ENCODE assay signal across 13 cellular contexts in the genomic region with DNA sequence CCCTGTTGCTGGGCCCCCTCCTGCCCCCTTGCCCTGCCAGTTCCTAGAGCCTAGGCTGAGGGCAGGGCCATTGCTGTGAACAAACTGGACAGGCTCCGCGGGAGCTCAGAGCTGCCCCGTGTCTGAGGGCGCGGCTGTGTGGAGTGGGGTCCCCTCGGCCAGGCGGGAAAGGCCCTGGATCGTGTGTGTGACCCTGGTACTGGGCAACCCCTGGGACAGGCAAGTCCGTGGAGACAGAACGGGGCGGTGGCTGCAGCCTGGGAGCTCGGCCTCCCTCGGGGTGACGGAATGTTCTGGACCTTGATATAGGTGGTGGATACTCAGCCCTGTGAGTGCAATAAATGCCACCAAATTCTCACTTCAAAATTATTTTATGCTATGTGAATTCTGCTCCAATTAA. TPM values are rescaled to one million over a fixed set of nuclear protein-coding genes. Genes with fewer than 3 reads are reported as not detected.
DNase-seq lines count a peak whose midpoint lies in the region; ATAC-seq and TF ChIP-seq lines count a peak whose summit lies in the region.
"Had no signal": no experiment of that assay in that cellular context is flagged by ENCODE, and none has a peak within 500 bp of the region (broad histone marks: within the 10 kb centered on the region; RNA-seq: fewer than 3 reads in every experiment).

No MANE protein-coding gene starts in this region.

- H3K4me1 Mint-ChIP-seq in activated naive CD4-positive, alpha-beta T cell treated with anti-CD3 and anti-CD28 coated beads, Interleukin-2, amount 50 U/mL, for 24 hours, result peaks cover 11% of the 10 kb centered on the region
- H3K4me1 Mint-ChIP-seq in T-helper 17 cell, result peaks cover 23% of the 10 kb centered on the region

- peaks cover 19% of the 10 kb centered on the region for H3K4me1 ChIP-seq in suprapubic skin
- H3K4me1 ChIP-seq: gastroesophageal sphincter, testis had no signal

- peak overlapping the region; percentile 30 for H3K27ac ChIP-seq in suprapubic skin
- H3K27ac ChIP-seq: gastroesophageal sphincter, ovary, testis had no signal

- H3K36me3 ChIP-seq in suprapubic skin, result no peaks in the 10 kb centered on the region
- H3K36me3 ChIP-seq: gastroesophageal sphincter, ovary had no signal

- H3K27ac Mint-ChIP-seq in activated naive CD4-positive, alpha-beta T cell treated with anti-CD3 and anti-CD28 coated beads, Interleukin-2, amount 50 U/mL, for 24 hours, result peak overlapping the region; percentile 82
- H3K27ac Mint-ChIP-seq in T-helper 17 cell, result peak overlapping the region; percentile 79

- no peak for TF ChIP-seq EP300 in suprapubic skin (IDR thresholded peaks at IDR 0.05)

- no peaks in the 10 kb centered on the region for H3K36me3 Mint-ChIP-seq in activated naive CD4-positive, alpha-beta T cell treated with anti-CD3 and anti-CD28 coated beads, Interleukin-2, amount 50 U/mL, for 24 hours
- H3K36me3 Mint-ChIP-seq in T-helper 17 cell (ENCODE audit: low read depth), result no peaks in the 10 kb centered on the region

- H3K27me3 ChIP-seq in suprapubic skin, result peaks cover 40% of the 10 kb centered on the region
- H3K27me3 ChIP-seq: ovary, testis had no signal

- H3K9me3 ChIP-seq in T-helper 17 cell (ENCODE audit: control insufficient read depth, low read length, poor library complexity, severe bottlenecking), result no peaks in the 10 kb centered on the region
- H3K9me3 ChIP-seq in suprapubic skin, result no peaks in the 10 kb centered on the region
- H3K9me3 ChIP-seq: gastroesophageal sphincter, ovary, testis had no signal

- no peaks in the 10 kb centered on the region for H3K27me3 Mint-ChIP-seq in activated naive CD4-positive, alpha-beta T cell treated with anti-CD3 and anti-CD28 coated beads, Interleukin-2, amount 50 U/mL, for 24 hours
- no peaks in the 10 kb centered on the region for H3K27me3 Mint-ChIP-seq in T-helper 17 cell

- ATAC-seq in T-helper 17 cell, result no peak
- ATAC-seq in left colon, result peak; percentile 35
- ATAC-seq in GM18861 (IDR thresholded peaks at IDR 0.05; ENCODE audit: unreplicated experiment), result no peak
- ATAC-seq in GM21723 (IDR thresholded peaks at IDR 0.05; ENCODE audit: unreplicated experiment), result no peak
- ATAC-seq: gastroesophageal sphincter had no signal

- no peak for DNase-seq in activated naive CD4-positive, alpha-beta T cell treated with Interleukin-2 at 50 U/mL for 16 hours
- no peak for DNase-seq in T-helper 17 cell
- peak; percentile 54 to 80 for DNase-seq in left colon
- no peak for DNase-seq in suprapubic skin (ENCODE audit: low spot score in 2 of 2)
- no peak for DNase-seq in stimulated activated CD4-positive, alpha-beta T cell treated with anti-CD3 and anti-CD28 coated beads, Interleukin-2, amount 100 ng/mL, for 24 hours
- DNase-seq: NCI-H1694, ovary, testis had no signal

- 60% methylated on average over 1 of the region's 14 CpGs for WGBS in suprapubic skin

- TF ChIP-seq CTCF in suprapubic skin (IDR thresholded peaks at IDR 0.05), result no peak

- no peaks in the 10 kb centered on the region for H3K9me3 Mint-ChIP-seq in activated naive CD4-positive, alpha-beta T cell treated with anti-CD3 and anti-CD28 coated beads, Interleukin-2, amount 50 U/mL, for 24 hours

- no peak overlapping the region for H3K4me3 Mint-ChIP-seq in activated naive CD4-positive, alpha-beta T cell treated with anti-CD3 and anti-CD28 coated beads, Interleukin-2, amount 50 U/mL, for 24 hours
- H3K4me3 Mint-ChIP-seq in T-helper 17 cell, result peak overlapping the region; percentile 62

- TF ChIP-seq POLR2A in suprapubic skin (IDR thresholded peaks at IDR 0.05), result no peak

- no peak overlapping the region for H3K4me3 ChIP-seq in suprapubic skin
- H3K4me3 ChIP-seq: gastroesophageal sphincter, ovary, testis had no signal

- intact Hi-C loops in left colon (cut with DNase I, micrococcal nuclease), result no loop called here

RNA-seq across cellular contexts. Expression of a gene that starts 27.7 kb away (rescaled TPM):
- total RNA-seq in T-helper 17 cell (10 to 100 TPM; 13.4 to 17.1 TPM), left colon (10 to 100 TPM; 17.6 to 28.6 TPM), suprapubic skin (10 to 100 TPM; 12.8 to 48.4 (median 19.7) TPM)

RNA-seq across cellular contexts. Expression of a gene that starts 30.0 kb away (rescaled TPM):
- total RNA-seq in T-helper 17 cell (1 to 10 TPM in 1 of 2 donors, under 1 TPM in 1; 0.86 to 2.5 TPM), left colon (1 to 10 TPM; 1.2 to 3.0 TPM), suprapubic skin (not detected)
- total RNA-seq: RPMI7951 had no signal

Comparison
In these comparisons a context has a peak if more than half of its experiments do, and no peak if none do; other contexts are left out.
1. DNase-seq: peak in left colon (2 of 2); none in activated naive CD4-positive, alpha-beta T cell treated with Interleukin-2 at 50 U/mL for 16 hours (single experiment), T-helper 17 cell (0 of 3), suprapubic skin (0 of 2) and stimulated activated CD4-positive, alpha-beta T cell treated with anti-CD3 and anti-CD28 coated beads, Interleukin-2, amount 100 ng/mL, for 24 hours (0 of 2).